Comparison of ENCODE assay signal across 18 cellular contexts in genomic region chrX:28843817-28844216, GRCh38.
A peak's percentile ranks its signal among the peaks of the same experiment; 100 is the strongest.
DNase-seq lines count a peak whose midpoint lies in the region; ATAC-seq, FAIRE-seq and TF ChIP-seq lines count a peak whose summit lies in the region.
"Had no signal": no experiment of that assay in that cellular context is flagged by ENCODE, and none has a peak within 500 bp of the region (broad histone marks: within the 10 kb centered on the region; RNA-seq: fewer than 3 reads in every experiment).

No MANE protein-coding gene starts in this region.

- CTCF ChIA-PET in H1 (lab: Charles Lee; ENCODE audit: partially characterized antibody) (no interaction called here), A673 (lab: Charles Lee) (no interaction called here)

- H3K27ac ChIP-seq in GM23338 (ENCODE audit: low read depth), result peak overlapping the region; percentile 71
- H3K27ac ChIP-seq in HUES64 (ENCODE audit: low read depth, low read length), result peak overlapping the region; percentile 68; the same call in 1 of the 2 replicates
- H3K27ac ChIP-seq in H1 (ENCODE audit: low read depth, low read length), result no peak overlapping the region
- no peak overlapping the region for H3K27ac ChIP-seq in mesendoderm (ENCODE audit: low read depth, low read length)
- H3K27ac ChIP-seq in A673 (ENCODE audit: low read depth, low read length, poor library complexity, severe bottlenecking), result no peak overlapping the region

- no peak overlapping the region for H2BK20ac ChIP-seq in H1 (ENCODE audit: low read length)

- WGBS in HUES64, result 25% methylated on average over 3 of the region's 3 CpGs
- 21% methylated on average over 3 of the region's 3 CpGs; no CpG with 5 or more reads in 1 of the 2 experiments for WGBS in H1 (ENCODE audit: extremely low coverage in 1 of 2, insufficient coverage in 1 of 2, insufficient read length in 1 of 2, insufficient replicate concordance in 2 of 2, low coverage in 1 of 2, low lambda C conversion rate in 2 of 2, missing lambda C conversion rate in 1 of 2), 2 experiments
- no CpG with 5 or more reads among the region's 3 CpGs for WGBS in mesendoderm (ENCODE audit: extremely low coverage, insufficient coverage, low lambda C conversion rate)

- in situ Hi-C loops in G401 (cut with HindIII; ENCODE audit: low sequenced_read_pairs), result no loop called here

- H3K9ac ChIP-seq in HUES64 (ENCODE audit: low read depth, low read length), result no peak overlapping the region
- H3K9ac ChIP-seq in H1 (replicated peaks in 1 of 4; ENCODE audit: extremely low read depth in 1 of 4, low read depth in 3 of 4, low read length in 3 of 4), result no peak overlapping the region
- no peak overlapping the region for H3K9ac ChIP-seq in mesendoderm (ENCODE audit: low read length)

- TF ChIP-seq EP300 in H1 (IDR thresholded peaks at IDR 0.05; ENCODE audit: borderline replicate concordance in 1 of 2, low read depth in 2 of 2, low read length in 2 of 2), result no peak

- no peak overlapping the region for H3K4me3 Mint-ChIP-seq in GM23338
- H3K4me3 Mint-ChIP-seq in immature natural killer cell, result no peak overlapping the region
- H3K4me3 Mint-ChIP-seq: B cell; CD4-positive, alpha-beta T cell had no signal

- no peak for TF ChIP-seq RAD21 in H1 (IDR thresholded peaks at IDR 0.05 in 1 of 2, conservative IDR thresholded peaks at IDR 0.05 in 1 of 2; ENCODE audit: low read depth in 2 of 2, low read length in 2 of 2)

- H3K9me3 Mint-ChIP-seq in GM23338 (no peaks in the 10 kb centered on the region), immature natural killer cell (peaks cover 0 to 8% (median 3%) of the 10 kb centered on the region in 6 donors)

- H3K4me3 ChIP-seq in GM23338 (no peak overlapping the region), HUES64 (ENCODE audit: low read length) (no peak overlapping the region), H1 (ENCODE audit: extremely low read depth in 1 of 4, insufficient read depth in 2 of 4, low read depth in 3 of 4, low read length in 4 of 4) (no peak overlapping the region), mesendoderm (ENCODE audit: low read length) (no peak overlapping the region), A673 (ENCODE audit: low read depth, low read length, poor library complexity, severe bottlenecking) (no peak overlapping the region)

- no peak overlapping the region for H4K91ac ChIP-seq in H1 (replicated peaks; ENCODE audit: insufficient read length, low read length)

- H2AK5ac ChIP-seq in H1 (ENCODE audit: low read depth, low read length) (no peak overlapping the region), mesendoderm (ENCODE audit: low read length) (no peak overlapping the region)

- H3K14ac ChIP-seq in H1 (ENCODE audit: insufficient read length), result no peak overlapping the region

- DNase-seq in GM23338 (ENCODE audit: low spot score) (peak; percentile 19), H1 (ENCODE audit: low read depth in 1 of 2, low spot score in 2 of 2) (no peak), mesendoderm (peak; percentile 29), G401 (ENCODE audit: low spot score) (no peak), A673 (ENCODE audit: low spot score) (no peak), NCI-H82 treated with DMSO at 0.1 percent for 48 hours (lab: John Stamatoyannopoulos, UW; ENCODE audit: unreplicated experiment) (no peak), immature natural killer cell (no peak)
- DNase-seq: C1 segment of cervical spinal cord; Calu3; CD4-positive, alpha-beta T cell; DMS 273 treated with DMSO at 0.1 percent for 48 hours; DMS79; GDM1 had no signal

- H3K4me2 ChIP-seq in GM23338, result peak overlapping the region; percentile 44
- H3K4me2 ChIP-seq in H1 (ENCODE audit: insufficient read depth in 1 of 2, low read depth in 2 of 2, low read length in 2 of 2), result no peak overlapping the region; a peak in 2 of 4 replicates
- H3K4me2 ChIP-seq in mesendoderm (ENCODE audit: low read length), result no peak overlapping the region

- H4K5ac ChIP-seq in H1 (ENCODE audit: insufficient read length, low read depth, low read length) (no peak overlapping the region), mesendoderm (ENCODE audit: low read length) (no peak overlapping the region)

- H4K8ac ChIP-seq in H1 (ENCODE audit: extremely low read depth, insufficient read depth, low read length) (no peak overlapping the region), mesendoderm (ENCODE audit: low read depth, low read length) (no peak overlapping the region)

- H3K36me3 ChIP-seq in GM23338 (ENCODE audit: insufficient read depth) (no peaks in the 10 kb centered on the region), HUES64 (ENCODE audit: insufficient read depth, low read length) (no peaks in the 10 kb centered on the region), H1 (ENCODE audit: control insufficient read depth in 2 of 4, insufficient read depth in 4 of 4, low read length in 3 of 4) (no peaks in the 10 kb centered on the region), mesendoderm (ENCODE audit: control insufficient read depth, insufficient read depth, low read length) (no peaks in the 10 kb centered on the region), A673 (ENCODE audit: insufficient read depth, low read length, poor library complexity, severe bottlenecking) (no peaks in the 10 kb centered on the region)

- POLR2A ChIA-PET in H1 (lab: Charles Lee; ENCODE audit: partially characterized antibody), result no interaction called here
- POLR2A ChIA-PET in A673 (lab: Charles Lee; ENCODE audit: low non-redundant PET), result no interaction called here

- no peaks in the 10 kb centered on the region for H3K23me2 ChIP-seq in H1 (ENCODE audit: low read depth, low read length)

- H3K27me3 ChIP-seq in GM23338 (ENCODE audit: insufficient read depth) (no peaks in the 10 kb centered on the region), HUES64 (ENCODE audit: insufficient read depth, low read length) (no peaks in the 10 kb centered on the region), H1 (replicated peaks in 1 of 4; ENCODE audit: control insufficient read depth in 3 of 4, extremely low read depth in 1 of 4, insufficient read depth in 3 of 4, low read length in 3 of 4) (no peaks in the 10 kb centered on the region), mesendoderm (ENCODE audit: insufficient read depth, low read length, poor library complexity) (no peaks in the 10 kb centered on the region), A673 (replicated peaks; ENCODE audit: insufficient read depth, low read depth, low read length, poor library complexity) (no peaks in the 10 kb centered on the region)

- no peak overlapping the region for H2BK15ac ChIP-seq in H1 (ENCODE audit: low read length)
- H2BK15ac ChIP-seq in mesendoderm (replicated peaks; ENCODE audit: low read depth), result no peak overlapping the region

- H2BK12ac ChIP-seq in H1 (ENCODE audit: low read depth, low read length), result no peak overlapping the region

- H3K4ac ChIP-seq in H1 (replicated peaks; ENCODE audit: insufficient read length, low read depth, low read length), result no peak overlapping the region
- no peak overlapping the region for H3K4ac ChIP-seq in mesendoderm (ENCODE audit: low read depth, low read length)

- TF ChIP-seq CTCF in GM23338 (conservative IDR thresholded peaks at IDR 0.05; ENCODE audit: low read depth in 2 of 2) (no peak), H1 (IDR thresholded peaks at IDR 0.05; ENCODE audit: control extremely low read depth in 1 of 3, insufficient read depth in 1 of 3, low read depth in 1 of 3, low read length in 3 of 3) (no peak), A673 (conservative IDR thresholded peaks at IDR 0.05; ENCODE audit: low read depth, low read length) (no peak)

- TF ChIP-seq POLR2A in H1 (IDR thresholded peaks at IDR 0.05; ENCODE audit: control extremely low read depth in 1 of 2, low read depth in 2 of 2, low read length in 2 of 2), result no peak

- H3K9me2 ChIP-seq in GM23338 (ENCODE audit: insufficient read depth), result no peaks in the 10 kb centered on the region

- H3K4me1 ChIP-seq in GM23338 (ENCODE audit: insufficient read depth) (peaks cover 19% of the 10 kb centered on the region), HUES64 (ENCODE audit: insufficient read depth, low read length) (peaks cover 11% of the 10 kb centered on the region), H1 (replicated peaks in 1 of 4; ENCODE audit: control insufficient read depth in 3 of 4, insufficient read depth in 4 of 4, low read length in 3 of 4) (no peaks in the 10 kb centered on the region; a peak in 1 of 7 replicates), mesendoderm (ENCODE audit: control insufficient read depth, low read depth, low read length) (no peaks in the 10 kb centered on the region), A673 (ENCODE audit: insufficient read depth, low read length, poor library complexity, severe bottlenecking) (no peaks in the 10 kb centered on the region)

- intact Hi-C loops in A673 (cut with micrococcal nuclease; ENCODE audit: unreplicated experiment), result no loop called here

- no peak overlapping the region for H2BK120ac ChIP-seq in H1 (replicated peaks; ENCODE audit: low read depth, low read length)
- no peak overlapping the region for H2BK120ac ChIP-seq in mesendoderm (ENCODE audit: low read depth, low read length)

- H2AFZ ChIP-seq in GM23338 (no peak overlapping the region), H1 (ENCODE audit: low read length) (no peak overlapping the region)

- peaks cover 22% of the 10 kb centered on the region for H3K4me1 Mint-ChIP-seq in GM23338
- no peaks in the 10 kb centered on the region for H3K4me1 Mint-ChIP-seq in immature natural killer cell
- H3K4me1 Mint-ChIP-seq: B cell had no signal

- H3K9me3 ChIP-seq in HUES64 (ENCODE audit: insufficient read depth, low read depth, low read length) (no peaks in the 10 kb centered on the region), H1 (ENCODE audit: insufficient read depth in 2 of 2, low read depth in 1 of 2, low read length in 1 of 2) (no peaks in the 10 kb centered on the region), A673 (ENCODE audit: low read depth, low read length, poor library complexity, severe bottlenecking) (no peaks in the 10 kb centered on the region)

- H3K79me1 ChIP-seq in H1 (ENCODE audit: low read depth, low read length) (no peaks in the 10 kb centered on the region), mesendoderm (ENCODE audit: low read length) (no peaks in the 10 kb centered on the region)

- H3K56ac ChIP-seq in H1 (replicated peaks; ENCODE audit: insufficient read length, low read depth, low read length) (no peak overlapping the region), mesendoderm (ENCODE audit: low read length) (no peak overlapping the region)

- H3K79me2 ChIP-seq in GM23338 (replicated peaks; ENCODE audit: insufficient read depth), result no peaks in the 10 kb centered on the region
- no peaks in the 10 kb centered on the region for H3K79me2 ChIP-seq in H1 (ENCODE audit: control insufficient read depth in 1 of 2, insufficient read depth in 2 of 2, low read length in 2 of 2)
- no peaks in the 10 kb centered on the region for H3K79me2 ChIP-seq in mesendoderm (ENCODE audit: control insufficient read depth, insufficient read depth, low read length)

- H3K27ac Mint-ChIP-seq in GM23338 (no peak overlapping the region), immature natural killer cell (no peak overlapping the region)
- H3K27ac Mint-ChIP-seq: B cell; CD4-positive, alpha-beta T cell had no signal

- ATAC-seq in GM23338, result peak; percentile 46; the same call in 2 of the 3 replicates
- ATAC-seq: HCT116, HepG2 had no signal

- no peaks in the 10 kb centered on the region for H3K27me3 Mint-ChIP-seq in GM23338 (ENCODE audit: insufficient read depth, low read depth, poor library complexity)
- H3K27me3 Mint-ChIP-seq in immature natural killer cell (ENCODE audit: low read depth in 3 of 3), result no peaks in the 10 kb centered on the region
- H3K27me3 Mint-ChIP-seq: B cell; CD4-positive, alpha-beta T cell had no signal

- no peak overlapping the region for H3K23ac ChIP-seq in H1 (ENCODE audit: insufficient read length)
- no peak overlapping the region for H3K23ac ChIP-seq in mesendoderm (ENCODE audit: low read length)

- peak; percentile 68 for FAIRE-seq in H1 (lab: Jason Lieb, UNC)
- FAIRE-seq: GM12892, HepG2 had no signal

- H2BK5ac ChIP-seq in H1 (ENCODE audit: low read depth, low read length) (no peak overlapping the region), mesendoderm (ENCODE audit: low read length) (no peak overlapping the region)

- no peaks in the 10 kb centered on the region for H3F3A ChIP-seq in GM23338 (replicated peaks; ENCODE audit: low read depth)

- BruUV-seq in A673 (replicated peaks; lab: Mats Ljungman, UMichigan), result no TSS peak

- no peaks in the 10 kb centered on the region for H3K36me3 Mint-ChIP-seq in GM23338 (ENCODE audit: low read depth)
- no peaks in the 10 kb centered on the region for H3K36me3 Mint-ChIP-seq in immature natural killer cell

- H4K20me1 ChIP-seq in GM23338 (replicated peaks; ENCODE audit: insufficient read depth), result no peaks in the 10 kb centered on the region
- H4K20me1 ChIP-seq in H1 (replicated peaks in 1 of 2; ENCODE audit: control insufficient read depth in 1 of 2, insufficient read depth in 2 of 2, low read length in 2 of 2), result no peaks in the 10 kb centered on the region

- H3K18ac ChIP-seq in H1 (ENCODE audit: extremely low read depth, low read length), result no peak overlapping the region
- H3K18ac ChIP-seq in mesendoderm (ENCODE audit: low read length), result no peak overlapping the region

Comparison
In these comparisons a context has a peak if more than half of its experiments do, and no peak if none do; other contexts are left out.
1. DNase-seq: peak in GM23338 (single experiment) and mesendoderm (single experiment); none in H1 (0 of 2), G401 (single experiment), A673 (single experiment), NCI-H82 treated with DMSO at 0.1 percent for 48 hours (single experiment) and immature natural killer cell (0 of 3).
2. H3K27ac ChIP-seq: peak in GM23338 (single experiment) and HUES64 (single experiment); none in H1 (single experiment), mesendoderm (single experiment) and A673 (single experiment).